Comparison of ENCODE assay signal across 18 cellular contexts in genomic region chr10:60747817-60748469, GRCh38.
"Had no signal": no experiment of that assay in that cellular context is flagged by ENCODE, and none has a peak within 500 bp of the region (broad histone marks: within the 10 kb centered on the region; RNA-seq: fewer than 3 reads in every experiment).

No MANE protein-coding gene starts in this region.

- H3K27ac ChIP-seq: coronary artery, gastrocnemius medialis, right atrium auricular region, sigmoid colon, stomach had no signal

- H3K4me3 ChIP-seq: coronary artery, gastrocnemius medialis, lung, mucosa of descending colon, right atrium auricular region, sigmoid colon, skin epidermis, stomach had no signal

- H3K9me3 Mint-ChIP-seq: naive thymus-derived CD8-positive, alpha-beta T cell; stimulated activated naive B cell treated with anti-CD40 and anti-IgM and Interleukin-4, amounts not matched to agents 10 μg/mL and 1 μg/mL and 100 μg/mL, for 72 hours had no signal

- H3K4me1 ChIP-seq: gastrocnemius medialis, right atrium auricular region, sigmoid colon, stomach had no signal

- H3K36me3 ChIP-seq: gastrocnemius medialis, right atrium auricular region, sigmoid colon, stomach had no signal

- H3K27ac Mint-ChIP-seq: naive thymus-derived CD8-positive, alpha-beta T cell; stimulated activated naive B cell treated with anti-CD40 and anti-IgM and Interleukin-4, amounts not matched to agents 10 μg/mL and 1 μg/mL and 100 μg/mL, for 72 hours had no signal

- H3K9me3 ChIP-seq: gastrocnemius medialis, mucosa of descending colon, right atrium auricular region, sigmoid colon, stomach had no signal

- ATAC-seq: gastrocnemius medialis; left ventricle myocardium superior; mucosa of descending colon; naive thymus-derived CD8-positive, alpha-beta T cell; stimulated activated naive B cell treated with anti-CD40 and anti-IgM and Interleukin-4, amounts not matched to agents 10 μg/mL and 1 μg/mL and 100 μg/mL, for 72 hours had no signal

- DNase-seq: central memory CD4-positive, alpha-beta T cell; effector CD4-positive, alpha-beta T cell; gastrocnemius medialis; islet precursor cell; left ventricle myocardium superior; mucosa of descending colon; naive thymus-derived CD8-positive, alpha-beta T cell; posterior cingulate gyrus; sigmoid colon; stimulated activated CD4-positive, alpha-beta T cell treated with anti-CD3 and anti-CD28 coated beads, Interleukin-2, amount 100 ng/mL, for 24 hours; stimulated activated CD4-positive, alpha-beta T cell treated with anti-CD3 and anti-CD28 coated beads, Interleukin-4, amount 100 ng/mL, for 4 hours; stimulated activated naive B cell treated with anti-CD40 and anti-IgM and Interleukin-4, amounts not matched to agents 10 μg/mL and 1 μg/mL and 100 μg/mL, for 72 hours; stomach; substantia nigra had no signal

- H3K27me3 ChIP-seq: gastrocnemius medialis, right atrium auricular region, sigmoid colon, stomach had no signal

- H3K4me3 Mint-ChIP-seq: naive thymus-derived CD8-positive, alpha-beta T cell; stimulated activated naive B cell treated with anti-CD40 and anti-IgM and Interleukin-4, amounts not matched to agents 10 μg/mL and 1 μg/mL and 100 μg/mL, for 72 hours had no signal

- H3K4me1 Mint-ChIP-seq: naive thymus-derived CD8-positive, alpha-beta T cell; stimulated activated naive B cell treated with anti-CD40 and anti-IgM and Interleukin-4, amounts not matched to agents 10 μg/mL and 1 μg/mL and 100 μg/mL, for 72 hours had no signal
